ENCODE assay signal across 1 cellular context in the genomic region with DNA sequence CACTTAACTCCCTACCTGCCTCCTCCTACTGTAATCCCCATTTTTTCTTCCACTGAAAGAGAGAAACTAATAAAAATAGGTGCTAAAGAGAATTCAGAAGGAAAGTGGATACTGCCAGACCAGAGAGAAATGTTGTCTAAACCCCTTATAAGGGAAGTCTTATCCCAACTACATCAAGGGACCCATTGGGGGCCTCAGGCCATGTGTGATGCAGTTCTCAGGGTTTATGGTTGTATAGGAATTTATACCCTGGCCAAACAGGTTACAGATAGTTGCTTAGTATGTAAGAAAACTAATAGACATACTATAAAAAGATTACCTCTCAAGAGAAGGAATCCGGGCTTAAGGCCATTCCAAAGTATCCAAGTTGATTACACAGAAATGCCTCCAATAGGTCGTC. TPM values are rescaled to one million over a fixed set of nuclear protein-coding genes. Genes with fewer than 3 reads are reported as not detected.
"Had no signal": no experiment of that assay in that cellular context is flagged by ENCODE, and none has a peak within 500 bp of the region (broad histone marks: within the 10 kb centered on the region; RNA-seq: fewer than 3 reads in every experiment).

No MANE protein-coding gene starts in this region.

RNA-seq across cellular contexts. Expression of a gene that starts 30.6 kb away (rescaled TPM):
- polyA plus RNA-seq: naive thymus-derived CD8-positive, alpha-beta T cell had no signal
